Comparison of ENCODE assay signal across 8 cellular contexts in the genomic region with DNA sequence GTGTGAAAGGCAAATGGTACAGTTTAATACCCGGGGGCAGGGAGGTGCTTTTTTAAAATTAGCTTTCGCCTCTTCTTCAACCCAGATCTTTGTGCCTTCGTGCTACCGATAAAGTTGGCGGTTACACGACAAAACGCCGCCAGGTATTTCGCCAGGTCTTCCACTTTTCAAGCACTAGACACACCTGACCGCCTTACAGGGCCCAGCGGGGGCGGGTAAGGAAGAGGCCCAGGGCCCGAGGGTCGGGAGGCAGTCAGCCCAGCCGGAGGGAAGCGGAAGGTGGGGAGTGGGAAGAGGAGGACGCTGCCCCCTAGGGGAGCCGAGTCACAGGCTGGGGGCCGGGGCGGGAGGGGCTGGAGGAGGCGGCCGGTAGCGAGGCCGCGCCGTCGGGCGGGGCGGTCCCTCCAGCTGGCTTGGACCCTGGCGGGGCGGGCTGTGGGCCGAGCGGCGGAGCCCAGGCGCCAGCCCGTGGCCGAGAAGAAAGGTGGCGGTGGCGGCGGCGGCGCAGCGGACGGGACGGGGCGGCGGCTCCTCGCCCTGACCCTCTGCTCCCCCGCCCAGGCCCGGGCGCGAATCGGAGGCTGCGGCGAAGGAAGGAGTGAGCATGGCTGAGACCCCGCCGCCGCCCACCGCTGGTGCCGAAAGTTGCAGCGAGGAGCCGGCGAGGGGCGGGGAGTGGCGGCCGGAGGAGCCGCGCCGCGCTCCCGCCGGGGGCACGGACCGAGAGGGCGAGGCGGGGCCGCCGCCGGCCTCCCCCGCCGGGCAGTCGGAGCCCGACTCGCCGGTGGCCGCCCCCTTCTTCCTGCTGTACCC. TPM values are rescaled to one million over a fixed set of nuclear protein-coding genes. Genes with fewer than 3 reads are reported as not detected.
DNase-seq lines count a peak whose midpoint lies in the region; ATAC-seq, FAIRE-seq and TF ChIP-seq lines count a peak whose summit lies in the region.

No MANE protein-coding gene starts in this region.

- TF ChIP-seq CTCF in VCaP (conservative IDR thresholded peaks at IDR 0.05) = peak; percentile 67
- TF ChIP-seq CTCF in bronchial epithelial cell (IDR thresholded peaks at IDR 0.05; ENCODE audit: insufficient read depth, low read length, severe bottlenecking) = peak; percentile 47

- H3K27me3 ChIP-seq in bronchial epithelial cell (ENCODE audit: control insufficient read depth, insufficient read depth, low read length) = no peaks in the 10 kb centered on the region
- H3K27me3 ChIP-seq in small intestine (ENCODE audit: control insufficient read depth in 2 of 2, insufficient read depth in 2 of 2, low read length in 2 of 2) = no peaks in the 10 kb centered on the region

- DNase-seq in 8988T = peak; percentile 57
- peak; percentile 75 to 81 for DNase-seq in NCI-H1930 (lab: John Stamatoyannopoulos, UW)
- no peak for DNase-seq in bronchial epithelial cell (ENCODE audit: low read depth)
- DNase-seq in iPS-NIHi11 (ENCODE audit: low spot score) = peak; percentile 90
- DNase-seq in small intestine = peak; percentile 72

- H3K4me1 ChIP-seq in small intestine (ENCODE audit: control insufficient read depth in 2 of 2, insufficient read depth in 1 of 2, low read depth in 1 of 2, low read length in 1 of 2) = peaks cover 3 to 4% of the 10 kb centered on the region in 2 donors

- 0 to 1% (median 0%) methylated on average over 31 to 86 of the region's 86 CpGs for WGBS in small intestine, 3 donors

- FAIRE-seq in bronchial epithelial cell (lab: Jason Lieb, UNC) = no peak
- no peak for FAIRE-seq in small intestine (lab: Jason Lieb, UNC)

- H3K27ac ChIP-seq in VCaP (peak overlapping the region; percentile 98), small intestine (ENCODE audit: low read depth in 1 of 2, low read length in 1 of 2) (peak overlapping the region; percentile 81 to 96)

- peak; percentile 31 for TF ChIP-seq POLR2A in GM18505 (IDR thresholded peaks at IDR 0.05; ENCODE audit: borderline replicate concordance, extremely low read depth, insufficient read depth, insufficient read length)

- H3K4me3 ChIP-seq in bronchial epithelial cell (ENCODE audit: low read depth, low read length) (peak overlapping the region; percentile 39), small intestine (ENCODE audit: low read depth in 1 of 2, low read length in 2 of 2) (peak overlapping the region; percentile 71 to 93)

- H3K9me3 ChIP-seq in small intestine (ENCODE audit: control insufficient read depth, low read depth) = no peaks in the 10 kb centered on the region

- H3K36me3 ChIP-seq in bronchial epithelial cell (ENCODE audit: control insufficient read depth, insufficient read depth, low read length) (no peaks in the 10 kb centered on the region), small intestine (ENCODE audit: control insufficient read depth in 2 of 2, insufficient read depth in 2 of 2, low read length in 2 of 2) (no peaks in the 10 kb centered on the region)

- ATAC-seq in GM18505 (IDR thresholded peaks at IDR 0.05; ENCODE audit: unreplicated experiment) (peak; percentile 61), HG02938 (IDR thresholded peaks at IDR 0.05; ENCODE audit: unreplicated experiment) (peak; percentile 53)

RNA-seq across cellular contexts. Expression of gene UTP3, which starts 16.2 kb away (rescaled TPM):
- 15.0 and 18.2 TPM in 2 replicates for total RNA-seq in bronchial epithelial cell
- 10 to 100 TPM; 18.6 to 24.8 (median 22.1) TPM for polyA plus RNA-seq in small intestine

RNA-seq across cellular contexts. Expression of gene RUFY3, which starts 17.2 kb away (rescaled TPM):
- total RNA-seq in bronchial epithelial cell = 43.2 and 59.8 TPM in 2 replicates
- polyA plus RNA-seq in small intestine = 10 to 100 TPM; 13.8 to 19.7 (median 16.8) TPM

RNA-seq across cellular contexts. Expression of gene JCHAIN, which starts 38.2 kb away (rescaled TPM):
- not detected in 2 replicates for total RNA-seq in bronchial epithelial cell
- polyA plus RNA-seq in small intestine = 1,000 to 10,000 TPM in 1 of 3 donors, 100 to 1,000 TPM in 1, 10 to 100 TPM in 1; 42.3 to 2,753 (median 175) TPM
